Comparison of ENCODE assay signal across 19 cellular contexts in genomic region chr4:78345237-78345636, GRCh38.
"Had no signal": no experiment of that assay in that cellular context is flagged by ENCODE, and none has a peak within 500 bp of the region (broad histone marks: within the 10 kb centered on the region; RNA-seq: fewer than 3 reads in every experiment).

No MANE protein-coding gene starts in this region.

- H3K9me3 ChIP-seq: colonic mucosa, left ventricle myocardium inferior, transverse colon, uterus had no signal

- H3K27ac ChIP-seq: brain microvascular endothelial cell, colonic mucosa, left ventricle myocardium inferior, transverse colon, uterus had no signal

- H3K36me3 ChIP-seq: brain microvascular endothelial cell, colonic mucosa, left ventricle myocardium inferior, transverse colon, uterus had no signal

- ATAC-seq: activated naive CD8-positive, alpha-beta T cell treated with anti-CD3 and anti-CD28 coated beads, Interleukin-2, amount 50 U/mL, for 24 hours had no signal

- H3K27me3 ChIP-seq: brain microvascular endothelial cell, colonic mucosa, transverse colon, uterus had no signal

- DNase-seq: activated CD4-positive, CD25-positive, alpha-beta regulatory T cell treated with anti-CD3 and anti-CD28 coated beads, Interleukin-2, amount 50 U/mL, for 72 hours; activated CD8-positive, alpha-beta memory T cell treated with anti-CD3 and anti-CD28 coated beads for 24 hours; activated CD8-positive, alpha-beta memory T cell treated with anti-CD3 and anti-CD28 coated beads, Interleukin-2, amount 50 U/mL, for 48 hours; activated effector memory CD4-positive, alpha-beta T cell treated with Interleukin-2 at 50 U/mL for 16 hours; activated naive CD4-positive, alpha-beta T cell treated with anti-CD3 and anti-CD28 coated beads, Interleukin-2, amount 10 ng/mL, durations not matched to agents 7 days and 5 days; activated naive CD8-positive, alpha-beta T cell treated with anti-CD3 and anti-CD28 coated beads, Interleukin-2, amount 50 U/mL, for 24 hours; activated T-cell treated with anti-CD3 and anti-CD28 coated beads, Interleukin-2, amount 50 U/mL, for 48 hours; aorta; brain microvascular endothelial cell; colonic mucosa; foreskin melanocyte; left ventricle myocardium inferior; mammary epithelial cell; midbrain; retina; stimulated activated CD4-positive, alpha-beta T cell treated with anti-CD3 and anti-CD28 coated beads, Interleukin-12 subunit alpha, Interleukin-12 subunit beta, amount 100 ng/mL, for 4 hours; stimulated activated CD4-positive, alpha-beta T cell treated with anti-CD3 and anti-CD28 coated beads, Interleukin-2, amount 100 ng/mL, for 24 hours; transverse colon; uterus had no signal

- H3K4me1 ChIP-seq: colonic mucosa, left ventricle myocardium inferior, transverse colon, uterus had no signal

- H3K4me3 ChIP-seq: colonic mucosa, left ventricle myocardium inferior, transverse colon, uterus had no signal
